ENCODE assay signal across 8 cellular contexts in genomic region chr17:62703776-62704380, GRCh38.
A peak's percentile ranks its signal among the peaks of the same experiment; 100 is the strongest.
DNase-seq lines count a peak whose midpoint lies in the region; ATAC-seq and TF ChIP-seq lines count a peak whose summit lies in the region.

No MANE protein-coding gene starts in this region.

- H3K4me1 Mint-ChIP-seq in activated naive CD8-positive, alpha-beta T cell treated with anti-CD3 and anti-CD28 coated beads for 36 hours = peaks cover 13% of the 10 kb centered on the region

- H3K27me3 ChIP-seq in left ventricle myocardium inferior (ENCODE audit: low read depth) = peaks cover 31% of the 10 kb centered on the region
- H3K27me3 ChIP-seq in upper lobe of right lung = no peaks in the 10 kb centered on the region

- intact Hi-C loops in left ventricle myocardium inferior (cut with micrococcal nuclease) = no loop called here
- intact Hi-C loops in posterior vena cava (cut with DNase I) = loop anchor here (5.0 kb wide), 2 partner anchors 263 to 708 kb away; partner anchors contain the start of gene TANC2 (in 1 of the 2)
- intact Hi-C loops in upper lobe of right lung (cut with DNase I) = loop anchor here (10.0 kb wide), 1 partner anchor 271 kb away; no protein-coding TSS in a partner anchor

- peak overlapping the region; percentile 34 for H3K4me3 Mint-ChIP-seq in activated naive CD8-positive, alpha-beta T cell treated with anti-CD3 and anti-CD28 coated beads for 36 hours

- H3K9me3 ChIP-seq in left ventricle myocardium inferior (replicated peaks) = peaks cover 6% of the 10 kb centered on the region
- no peaks in the 10 kb centered on the region for H3K9me3 ChIP-seq in upper lobe of right lung

- peak overlapping the region; percentile 90 for H3K27ac ChIP-seq in left ventricle myocardium inferior (replicated peaks)
- H3K27ac ChIP-seq in upper lobe of right lung = peak overlapping the region; percentile 78

- peaks cover 26% of the 10 kb centered on the region for H3K27me3 Mint-ChIP-seq in activated naive CD8-positive, alpha-beta T cell treated with anti-CD3 and anti-CD28 coated beads for 36 hours

- peaks cover 4% of the 10 kb centered on the region for H3K9me3 Mint-ChIP-seq in activated naive CD8-positive, alpha-beta T cell treated with anti-CD3 and anti-CD28 coated beads for 36 hours

- H3K36me3 ChIP-seq in left ventricle myocardium inferior = no peaks in the 10 kb centered on the region
- no peaks in the 10 kb centered on the region for H3K36me3 ChIP-seq in upper lobe of right lung

- no peaks in the 10 kb centered on the region for H3K36me3 Mint-ChIP-seq in activated naive CD8-positive, alpha-beta T cell treated with anti-CD3 and anti-CD28 coated beads for 36 hours

- peak; percentile 82 for ATAC-seq in GM21737 (IDR thresholded peaks at IDR 0.05; ENCODE audit: unreplicated experiment)
- peak; percentile 95 for ATAC-seq in upper lobe of right lung

- TF ChIP-seq CTCF in left ventricle myocardium inferior (IDR thresholded peaks at IDR 0.05; ENCODE audit: borderline replicate concordance) = peak; percentile 89
- peak; percentile 83 for TF ChIP-seq CTCF in upper lobe of right lung (IDR thresholded peaks at IDR 0.05)

- H3K4me1 ChIP-seq in left ventricle myocardium inferior = peaks cover 37% of the 10 kb centered on the region
- H3K4me1 ChIP-seq in upper lobe of right lung = peaks cover 17% of the 10 kb centered on the region

- H3K27ac Mint-ChIP-seq in activated naive CD8-positive, alpha-beta T cell treated with anti-CD3 and anti-CD28 coated beads for 36 hours = no peak overlapping the region

- peak; percentile 87 for DNase-seq in Daoy (ENCODE audit: low read depth)
- peak; percentile 59 to 64 for DNase-seq in Kasumi-1 (lab: John Stamatoyannopoulos, UW)
- DNase-seq in SKM-1 treated with dmso at 0.1 percent for 144 hours (lab: John Stamatoyannopoulos, UW; ENCODE audit: unreplicated experiment) = peak; percentile 43
- peak; percentile 79 for DNase-seq in activated naive CD8-positive, alpha-beta T cell treated with anti-CD3 and anti-CD28 coated beads for 36 hours
- peak; percentile 77 for DNase-seq in left ventricle myocardium inferior
- peak; percentile 94 for DNase-seq in posterior vena cava (ENCODE audit: low spot score)
- peak; percentile 92 for DNase-seq in upper lobe of right lung

- H3K4me3 ChIP-seq in left ventricle myocardium inferior (peak overlapping the region; percentile 78), upper lobe of right lung (peak overlapping the region; percentile 69)

Comparison
In these comparisons a context has a peak if more than half of its experiments do, and no peak if none do; other contexts are left out.
1. Peak in every context shown above with its lines: DNase-seq, ATAC-seq, H3K4me3 ChIP-seq and H3K27ac ChIP-seq.
2. DNase-seq: peak in every context shown above with its lines; median percentile 94 in posterior vena cava; 92 in upper lobe of right lung; 87 in Daoy; 79 in activated naive CD8-positive, alpha-beta T cell treated with anti-CD3 and anti-CD28 coated beads for 36 hours; 77 in left ventricle myocardium inferior; 62 in Kasumi-1; 43 in SKM-1 treated with dmso at 0.1 percent for 144 hours.